In genomic region chr6:12049165-12049564, GRCh38 we compare ENCODE assay signal across 13 cellular contexts. TPM values are rescaled to one million over a fixed set of nuclear protein-coding genes. Genes with fewer than 3 reads are reported as not detected.
DNase-seq lines count a peak whose midpoint lies in the region; ATAC-seq lines count a peak whose summit lies in the region.
"Had no signal": no experiment of that assay in that cellular context is flagged by ENCODE, and none has a peak within 500 bp of the region (broad histone marks: within the 10 kb centered on the region; RNA-seq: fewer than 3 reads in every experiment).

No MANE protein-coding gene starts in this region.

- H3K4me3 ChIP-seq in mesendoderm (ENCODE audit: low read length), result no peak overlapping the region
- H3K4me3 ChIP-seq: tibial artery had no signal

- no peak for DNase-seq in T-helper 1 cell
- DNase-seq in naive thymus-derived CD8-positive, alpha-beta T cell, result no peak
- no peak for DNase-seq in mesendoderm
- DNase-seq in NCI-H526 (lab: John Stamatoyannopoulos, UW), result no peak
- DNase-seq: activated naive CD4-positive, alpha-beta T cell treated with Interleukin-2 at 50 U/mL for 16 hours; effector memory CD4-positive, alpha-beta T cell; NCI-H748 treated with DMSO at 0.1 percent for 48 hours; tibial artery had no signal

- H3K79me2 ChIP-seq in mesendoderm (ENCODE audit: control insufficient read depth, insufficient read depth, low read length), result peaks cover 23% of the 10 kb centered on the region

- no peaks in the 10 kb centered on the region for H3K4me1 ChIP-seq in mesendoderm (ENCODE audit: control insufficient read depth, low read depth, low read length)

- no peak overlapping the region for H3K18ac ChIP-seq in mesendoderm (ENCODE audit: low read length)

- no peaks in the 10 kb centered on the region for H3K27me3 ChIP-seq in mesendoderm (ENCODE audit: insufficient read depth, low read length, poor library complexity)
- H3K27me3 ChIP-seq: tibial artery had no signal

- H3K27ac ChIP-seq in mesendoderm (ENCODE audit: low read depth, low read length), result no peak overlapping the region
- H3K27ac ChIP-seq: 22Rv1, tibial artery had no signal

- H3K4me2 ChIP-seq in mesendoderm (ENCODE audit: low read length), result no peak overlapping the region

- H3K4ac ChIP-seq in mesendoderm (ENCODE audit: low read depth, low read length), result no peak overlapping the region

- H2AK5ac ChIP-seq in mesendoderm (ENCODE audit: low read length), result no peak overlapping the region

- H2BK120ac ChIP-seq in mesendoderm (ENCODE audit: low read depth, low read length), result no peak overlapping the region

- H3K9ac ChIP-seq in mesendoderm (ENCODE audit: low read length), result no peak overlapping the region

- H3K4me3 Mint-ChIP-seq in T-helper 1 cell treated with Interleukin-12 subunit alpha and Interleukin-12 subunit beta and Interleukin-4 antibody, amounts not matched to agents 30 μg/mL and 1 μg/mL, for 36 hours, result no peak overlapping the region
- H3K4me3 Mint-ChIP-seq in naive thymus-derived CD8-positive, alpha-beta T cell, result no peak overlapping the region

- H3K4me1 Mint-ChIP-seq in T-helper 1 cell treated with Interleukin-12 subunit alpha and Interleukin-12 subunit beta and Interleukin-4 antibody, amounts not matched to agents 30 μg/mL and 1 μg/mL, for 36 hours (ENCODE audit: low read depth), result peaks cover 67% of the 10 kb centered on the region
- H3K4me1 Mint-ChIP-seq in naive thymus-derived CD8-positive, alpha-beta T cell, result peaks cover 31 to 82% (median 72%) of the 10 kb centered on the region in 4 donors

- no peaks in the 10 kb centered on the region for H3K27me3 Mint-ChIP-seq in T-helper 1 cell treated with Interleukin-12 subunit alpha and Interleukin-12 subunit beta and Interleukin-4 antibody, amounts not matched to agents 30 μg/mL and 1 μg/mL, for 36 hours (ENCODE audit: low read depth)
- H3K27me3 Mint-ChIP-seq in naive thymus-derived CD8-positive, alpha-beta T cell, result no peaks in the 10 kb centered on the region

- no peaks in the 10 kb centered on the region for H3K9me3 Mint-ChIP-seq in T-helper 1 cell treated with Interleukin-12 subunit alpha and Interleukin-12 subunit beta and Interleukin-4 antibody, amounts not matched to agents 30 μg/mL and 1 μg/mL, for 36 hours
- H3K9me3 Mint-ChIP-seq in naive thymus-derived CD8-positive, alpha-beta T cell, result no peaks in the 10 kb centered on the region

- no peak overlapping the region for H4K5ac ChIP-seq in mesendoderm (ENCODE audit: low read length)

- no peak overlapping the region for H4K8ac ChIP-seq in mesendoderm (ENCODE audit: low read depth, low read length)

- H3K56ac ChIP-seq in mesendoderm (ENCODE audit: low read length), result no peak overlapping the region

- peak overlapping the region; percentile 73 for H3K27ac Mint-ChIP-seq in T-helper 1 cell treated with Interleukin-12 subunit alpha and Interleukin-12 subunit beta and Interleukin-4 antibody, amounts not matched to agents 30 μg/mL and 1 μg/mL, for 36 hours
- H3K27ac Mint-ChIP-seq in naive thymus-derived CD8-positive, alpha-beta T cell, result peak overlapping the region; percentile 36 to 92 (median 81)

- WGBS in mesendoderm (ENCODE audit: extremely low coverage, insufficient coverage, low lambda C conversion rate), result no CpG with 5 or more reads among the region's 7 CpGs

- peaks cover 25% of the 10 kb centered on the region for H3K79me1 ChIP-seq in mesendoderm (ENCODE audit: low read length)

- H3K36me3 ChIP-seq in mesendoderm (ENCODE audit: control insufficient read depth, insufficient read depth, low read length), result no peaks in the 10 kb centered on the region
- H3K36me3 ChIP-seq: tibial artery had no signal

- no peak overlapping the region for H2BK15ac ChIP-seq in mesendoderm (replicated peaks; ENCODE audit: low read depth)

- H3K36me3 Mint-ChIP-seq in T-helper 1 cell treated with Interleukin-12 subunit alpha and Interleukin-12 subunit beta and Interleukin-4 antibody, amounts not matched to agents 30 μg/mL and 1 μg/mL, for 36 hours (ENCODE audit: low read depth), result peaks cover 15% of the 10 kb centered on the region
- peaks cover 0 to 2% (median 0%) of the 10 kb centered on the region in 3 donors for H3K36me3 Mint-ChIP-seq in naive thymus-derived CD8-positive, alpha-beta T cell

- ATAC-seq in GM21381 (IDR thresholded peaks at IDR 0.05; ENCODE audit: unreplicated experiment) (peak; percentile 40), HG03469 (IDR thresholded peaks at IDR 0.05; ENCODE audit: unreplicated experiment) (peak; percentile 24), GM18873 (IDR thresholded peaks at IDR 0.05; ENCODE audit: low FRiP score, unreplicated experiment) (no peak)
- no peak for ATAC-seq in naive thymus-derived CD8-positive, alpha-beta T cell

- POLR2A ChIA-PET in naive thymus-derived CD8-positive, alpha-beta T cell (lab: Charles Lee), result no interaction called here

- H3K23ac ChIP-seq in mesendoderm (ENCODE audit: low read length), result no peak overlapping the region

- H2BK5ac ChIP-seq in mesendoderm (ENCODE audit: low read length), result no peak overlapping the region

RNA-seq across cellular contexts. Expression of gene HIVEP1, which starts 37.1 kb away (rescaled TPM):
- 10 to 100 TPM; 30.6 to 32.6 TPM for total RNA-seq in naive thymus-derived CD8-positive, alpha-beta T cell
- polyA plus RNA-seq in naive thymus-derived CD8-positive, alpha-beta T cell, result 10 to 100 TPM in 1 of 3 donors, 1 to 10 TPM in 2; 6.5 to 12.6 (median 7.4) TPM
- 7.4 TPM for polyA plus RNA-seq in mesendoderm (2013, experiment 1 of 2)
- polyA plus RNA-seq in mesendoderm (2013, experiment 2 of 2), result 7.5 TPM

Comparison
In these comparisons a context has a peak if more than half of its experiments do, and no peak if none do; other contexts are left out.
1. ATAC-seq: peak in GM21381 (single experiment) and HG03469 (single experiment); none in naive thymus-derived CD8-positive, alpha-beta T cell (0 of 2) and GM18873 (single experiment).